ENCODE assay signal across 8 cellular contexts in genomic region chr9:87713278-87713989, GRCh38. TPM values are rescaled to one million over a fixed set of nuclear protein-coding genes. Genes with fewer than 3 reads are reported as not detected.
DNase-seq lines count a peak whose midpoint lies in the region; FAIRE-seq and TF ChIP-seq lines count a peak whose summit lies in the region.

No MANE protein-coding gene starts in this region.

- TSS peak; percentile 71 for BruUV-seq in mammary epithelial cell (replicated peaks; lab: Mats Ljungman, UMichigan)

- H3K79me2 ChIP-seq in mammary epithelial cell (ENCODE audit: insufficient read depth, low read length), result no peaks in the 10 kb centered on the region

- 52% methylated on average over 8 of the region's 11 CpGs for WGBS in mammary epithelial cell (ENCODE audit: low coverage, missing lambda C conversion rate)

- no peak overlapping the region for H3K9ac ChIP-seq in mammary epithelial cell (ENCODE audit: insufficient read depth, low read length)

- H3K4me3 ChIP-seq in mammary epithelial cell (replicated peaks in 1 of 3; ENCODE audit: insufficient read depth in 1 of 3, low read depth in 2 of 3, low read length in 3 of 3), result no peak overlapping the region
- no peak overlapping the region for H3K4me3 ChIP-seq in kidney epithelial cell (ENCODE audit: low read depth, low read length)

- in situ Hi-C loops in Caki2 (cut with HindIII; ENCODE audit: low pct_unique_long_range_greater_than_20kb, low sequenced_read_pairs), result no loop called here
- in situ Hi-C loops in mammary epithelial cell (cut with MboI; ENCODE audit: low sequenced_read_pairs in 2 of 2), result no loop called here

- dilution Hi-C loops in mammary epithelial cell (cut with HindIII; ENCODE audit: low sequenced_read_pairs), result loop anchor here (5.0 kb wide), 2 partner anchors 64 to 96 kb away; no protein-coding TSS in a partner anchor

- peak overlapping the region; percentile 61 for H2AFZ ChIP-seq in mammary epithelial cell (ENCODE audit: low read depth, low read length)

- H4K20me1 ChIP-seq in mammary epithelial cell (ENCODE audit: insufficient read depth, low read length), result no peaks in the 10 kb centered on the region

- TF ChIP-seq POLR2A in GM12891 (IDR thresholded peaks at IDR 0.05; ENCODE audit: low read depth, low read length), result no peak

- peak overlapping the region; percentile 15 for H3K4me2 ChIP-seq in mammary epithelial cell (ENCODE audit: insufficient read depth, low read depth, low read length)

- H3K27me3 ChIP-seq in mammary epithelial cell (ENCODE audit: insufficient read depth, low read length) (no peaks in the 10 kb centered on the region), kidney epithelial cell (ENCODE audit: control insufficient read depth, insufficient read depth, low read length) (no peaks in the 10 kb centered on the region)

- peak overlapping the region; percentile 68 for H3K27ac ChIP-seq in mammary epithelial cell (ENCODE audit: insufficient read depth, low read depth, low read length)

- TF ChIP-seq CTCF in mammary epithelial cell (conservative IDR thresholded peaks at IDR 0.05 in 1 of 2, IDR thresholded peaks at IDR 0.05 in 1 of 2; ENCODE audit: extremely low read depth in 1 of 2, insufficient read depth in 1 of 2, low read depth in 1 of 2, low read length in 2 of 2), result no peak
- TF ChIP-seq CTCF in kidney epithelial cell (IDR thresholded peaks at IDR 0.05; ENCODE audit: insufficient read depth, low read length, poor library complexity, severe bottlenecking), result no peak

- H3K9me3 ChIP-seq in mammary epithelial cell (replicated peaks; ENCODE audit: insufficient read depth, low read length), result no peaks in the 10 kb centered on the region

- no peak for FAIRE-seq in GM12891 (lab: Jason Lieb, UNC)

- no peaks in the 10 kb centered on the region for H3K36me3 ChIP-seq in mammary epithelial cell (ENCODE audit: insufficient read depth, low read length)
- no peaks in the 10 kb centered on the region for H3K36me3 ChIP-seq in kidney epithelial cell (ENCODE audit: control insufficient read depth, insufficient read depth, low read length)

- peak; percentile 93 for DNase-seq in Caki2 (ENCODE audit: low read depth)
- peak; percentile 100 for DNase-seq in RKO (ENCODE audit: low spot score)
- DNase-seq in mammary epithelial cell, result peak; percentile 92
- DNase-seq in kidney epithelial cell (ENCODE audit: low read depth), result peak; percentile 96
- DNase-seq in stimulated activated CD4-positive, alpha-beta T cell treated with anti-CD3 and anti-CD28 coated beads, Interleukin-12 subunit alpha, Interleukin-12 subunit beta, amount 100 ng/mL, for 4 hours, result peak; percentile 22
- no peak for DNase-seq in NCI-H1694 treated with DMSO at 0.1 percent for 48 hours (lab: John Stamatoyannopoulos, UW)
- no peak for DNase-seq in NCI-H2196 treated with DMSO at 0.1 percent for 48 hours (lab: John Stamatoyannopoulos, UW; ENCODE audit: unreplicated experiment)
- no peak for DNase-seq in GM12891 (ENCODE audit: insufficient read length, low spot score)

- intact Hi-C loops in mammary epithelial cell (cut with micrococcal nuclease), result no loop called here

- peaks cover 33% of the 10 kb centered on the region for H3K4me1 ChIP-seq in mammary epithelial cell (ENCODE audit: insufficient read depth, low read length)

- CTCF ChIA-PET in mammary epithelial cell (lab: Charles Lee; ENCODE audit: low non-redundant PET), result no interaction called here

TF ChIP-seq in GM12891, 5 proteins besides CTCF, POLR2A, EP300 and RAD21:
- TF ChIP-seq POU2F2 (IDR thresholded peaks at IDR 0.05; ENCODE audit: low read depth, low read length), result no peak
- TF ChIP-seq PAX5 (IDR thresholded peaks at IDR 0.05; ENCODE audit: insufficient read depth, low read length, severe bottlenecking), result no peak
- TF ChIP-seq SPI1 (IDR thresholded peaks at IDR 0.05; ENCODE audit: low read depth, low read length), result no peak
- no peak for TF ChIP-seq POLR2AphosphoS5 (IDR thresholded peaks at IDR 0.05; ENCODE audit: low read depth, low read length)
- TF ChIP-seq TAF1 (IDR thresholded peaks at IDR 0.05; ENCODE audit: low read depth, low read length), result no peak

RNA-seq across cellular contexts. Expression of gene CTSL, which starts 12.5 kb away (rescaled TPM):
- 227 and 293 TPM in 2 replicates for total RNA-seq in Caki2 (2014; rRNA removed; shearing (Covaris generic); ENCODE audit: low replicate concordance)
- total RNA-seq in mammary epithelial cell, result 100 to 1,000 TPM in 1 of 2 donors, 10 to 100 TPM in 1; 38.8 to 109 TPM
- 131 TPM for polyA plus RNA-seq in mammary epithelial cell
- polyA minus RNA-seq in mammary epithelial cell, result 24.0 TPM
- 85.2 and 117 TPM in 2 replicates for total RNA-seq in kidney epithelial cell
- polyA plus RNA-seq in GM12891 (2012; ENCODE audit: low read depth, missing spikeins), result not detected

Comparison
In these comparisons a context has a peak if more than half of its experiments do, and no peak if none do; other contexts are left out.
1. DNase-seq: peak in Caki2 (single experiment), RKO (single experiment), mammary epithelial cell (single experiment), kidney epithelial cell (single experiment) and stimulated activated CD4-positive, alpha-beta T cell treated with anti-CD3 and anti-CD28 coated beads, Interleukin-12 subunit alpha, Interleukin-12 subunit beta, amount 100 ng/mL, for 4 hours (single experiment); none in NCI-H1694 treated with DMSO at 0.1 percent for 48 hours (single experiment), NCI-H2196 treated with DMSO at 0.1 percent for 48 hours (single experiment) and GM12891 (single experiment).